In the genomic region with DNA sequence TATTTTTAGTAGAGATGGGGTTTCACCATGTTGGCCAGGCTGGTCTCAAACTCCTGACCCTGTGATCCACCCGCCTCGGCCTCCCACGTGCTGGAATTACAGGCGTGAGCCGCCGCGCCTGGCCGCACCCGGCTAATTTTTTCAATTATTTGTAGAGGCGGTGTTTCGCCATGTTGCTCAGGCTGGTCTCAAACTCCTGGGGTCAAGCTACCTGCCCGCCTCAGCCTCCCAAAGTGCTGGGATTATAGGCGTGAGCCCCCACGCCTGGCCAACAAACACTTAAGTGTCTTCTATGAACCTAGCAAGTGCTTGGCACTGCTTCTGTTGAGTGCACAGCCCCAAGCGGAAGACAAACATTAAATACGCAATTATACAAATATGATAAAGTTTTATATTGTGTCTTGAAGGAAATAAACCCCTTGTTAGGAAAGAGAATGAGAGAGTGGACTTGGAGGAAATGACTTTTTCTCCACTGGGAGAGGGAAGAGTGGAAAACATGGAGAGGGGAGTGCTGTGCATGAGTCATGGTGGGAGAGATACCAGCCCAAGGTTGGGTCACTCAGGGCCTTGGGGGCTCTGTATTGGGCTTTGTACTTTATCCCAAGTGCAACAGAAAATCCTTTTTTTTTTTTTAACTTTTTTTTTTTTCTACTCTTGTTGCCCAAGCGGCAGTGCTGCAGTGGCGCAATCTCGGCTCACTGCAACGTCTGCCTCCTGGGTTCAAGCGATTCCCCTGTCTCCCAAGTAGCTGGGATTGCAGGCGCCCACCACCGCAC, we compare ENCODE assay signal across 1 cellular context.
TF ChIP-seq lines count a peak whose summit lies in the region.

No MANE protein-coding gene starts in this region.

TF ChIP-seq in HepG2, 621 proteins besides CTCF, POLR2A, EP300 and RAD21 (continued from another document and continues in another):
- TF ChIP-seq ZNF362 (CRISPR knock-in tag; IDR thresholded peaks at IDR 0.05; ENCODE audit: borderline replicate concordance), result peak; percentile 96
- TF ChIP-seq ZNF572 (CRISPR knock-in tag; IDR thresholded peaks at IDR 0.05), result peak; percentile 68; the same call in 1 of the 2 replicates
- no peak for TF ChIP-seq ZNF446 (CRISPR knock-in tag; IDR thresholded peaks at IDR 0.05)
- no peak for TF ChIP-seq ZNF207 (IDR thresholded peaks at IDR 0.05; ENCODE audit: borderline replicate concordance)
- no peak for TF ChIP-seq ZKSCAN5 (CRISPR knock-in tag; IDR thresholded peaks at IDR 0.05)
- TF ChIP-seq, protein P1, sequence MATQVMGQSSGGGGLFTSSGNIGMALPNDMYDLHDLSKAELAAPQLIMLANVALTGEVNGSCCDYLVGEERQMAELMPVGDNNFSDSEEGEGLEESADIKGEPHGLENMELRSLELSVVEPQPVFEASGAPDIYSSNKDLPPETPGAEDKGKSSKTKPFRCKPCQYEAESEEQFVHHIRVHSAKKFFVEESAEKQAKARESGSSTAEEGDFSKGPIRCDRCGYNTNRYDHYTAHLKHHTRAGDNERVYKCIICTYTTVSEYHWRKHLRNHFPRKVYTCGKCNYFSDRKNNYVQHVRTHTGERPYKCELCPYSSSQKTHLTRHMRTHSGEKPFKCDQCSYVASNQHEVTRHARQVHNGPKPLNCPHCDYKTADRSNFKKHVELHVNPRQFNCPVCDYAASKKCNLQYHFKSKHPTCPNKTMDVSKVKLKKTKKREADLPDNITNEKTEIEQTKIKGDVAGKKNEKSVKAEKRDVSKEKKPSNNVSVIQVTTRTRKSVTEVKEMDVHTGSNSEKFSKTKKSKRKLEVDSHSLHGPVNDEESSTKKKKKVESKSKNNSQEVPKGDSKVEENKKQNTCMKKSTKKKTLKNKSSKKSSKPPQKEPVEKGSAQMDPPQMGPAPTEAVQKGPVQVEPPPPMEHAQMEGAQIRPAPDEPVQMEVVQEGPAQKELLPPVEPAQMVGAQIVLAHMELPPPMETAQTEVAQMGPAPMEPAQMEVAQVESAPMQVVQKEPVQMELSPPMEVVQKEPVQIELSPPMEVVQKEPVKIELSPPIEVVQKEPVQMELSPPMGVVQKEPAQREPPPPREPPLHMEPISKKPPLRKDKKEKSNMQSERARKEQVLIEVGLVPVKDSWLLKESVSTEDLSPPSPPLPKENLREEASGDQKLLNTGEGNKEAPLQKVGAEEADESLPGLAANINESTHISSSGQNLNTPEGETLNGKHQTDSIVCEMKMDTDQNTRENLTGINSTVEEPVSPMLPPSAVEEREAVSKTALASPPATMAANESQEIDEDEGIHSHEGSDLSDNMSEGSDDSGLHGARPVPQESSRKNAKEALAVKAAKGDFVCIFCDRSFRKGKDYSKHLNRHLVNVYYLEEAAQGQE (IDR thresholded peaks at IDR 0.05; ENCODE audit: borderline replicate concordance in 1 of 2, low read depth in 1 of 2, low read length in 2 of 2), result no peak
- TF ChIP-seq KMT2B (CRISPR knock-in tag; IDR thresholded peaks at IDR 0.05), result no peak
- TF ChIP-seq ARNT2 (CRISPR knock-in tag; IDR thresholded peaks at IDR 0.05; ENCODE audit: low read depth), result 0 out of 2 replicates have a peak, but pooled peaks have one; percentile 6
- no peak for TF ChIP-seq SMARCE1 (IDR thresholded peaks at IDR 0.05; ENCODE audit: borderline replicate concordance)
- TF ChIP-seq ASH2L (IDR thresholded peaks at IDR 0.05; ENCODE audit: insufficient read length, low read depth, low read length), result peak; percentile 30
- no peak; the same call in 1 of the 2 replicates for TF ChIP-seq ARID2 (CRISPR knock-in tag; IDR thresholded peaks at IDR 0.05; ENCODE audit: borderline replicate concordance)
- TF ChIP-seq MTA1 (CRISPR knock-in tag; IDR thresholded peaks at IDR 0.05; ENCODE audit: borderline replicate concordance), result no peak
- no peak for TF ChIP-seq RBM39 (IDR thresholded peaks at IDR 0.05; ENCODE audit: low read depth, low read length, poor library complexity, severe bottlenecking)
- no peak for TF ChIP-seq XBP1 (CRISPR knock-in tag; IDR thresholded peaks at IDR 0.05)
- 0 out of 2 replicates have a peak, but pooled peaks have one; percentile 2 for TF ChIP-seq RCOR2 (CRISPR knock-in tag; IDR thresholded peaks at IDR 0.05)
- no peak for TF ChIP-seq PAX8 (CRISPR knock-in tag; IDR thresholded peaks at IDR 0.05; ENCODE audit: borderline replicate concordance)
- no peak for TF ChIP-seq KDM5A (IDR thresholded peaks at IDR 0.05; ENCODE audit: borderline replicate concordance, low read length)
- TF ChIP-seq MED8 (CRISPR knock-in tag; IDR thresholded peaks at IDR 0.05; ENCODE audit: insufficient replicate concordance), result no peak
- TF ChIP-seq TCF7 (IDR thresholded peaks at IDR 0.05; ENCODE audit: low read depth), result no peak
- TF ChIP-seq ZNF577 (CRISPR knock-in tag; IDR thresholded peaks at IDR 0.05; ENCODE audit: borderline replicate concordance, low read depth), result peak; percentile 53; the same call in 1 of the 2 replicates
- TF ChIP-seq GLMP (CRISPR knock-in tag; IDR thresholded peaks at IDR 0.05; ENCODE audit: borderline replicate concordance), result no peak
- no peak for TF ChIP-seq KMT2A (CRISPR knock-in tag; IDR thresholded peaks at IDR 0.05)
- no peak for TF ChIP-seq ZNF562 (CRISPR knock-in tag; IDR thresholded peaks at IDR 0.05; ENCODE audit: borderline replicate concordance)
- no peak for TF ChIP-seq NCOA5 (CRISPR knock-in tag; IDR thresholded peaks at IDR 0.05)
- peak; percentile 38; the same call in 1 of the 2 replicates for TF ChIP-seq FOXK2 (IDR thresholded peaks at IDR 0.05)
- peak; percentile 72; the same call in 1 of the 2 replicates for TF ChIP-seq ZNF644 (CRISPR knock-in tag; IDR thresholded peaks at IDR 0.05; ENCODE audit: low read depth)
- no peak for TF ChIP-seq AKAP8 (CRISPR knock-in tag; IDR thresholded peaks at IDR 0.05)
- no peak for TF ChIP-seq PHF5A (CRISPR knock-in tag; IDR thresholded peaks at IDR 0.05; ENCODE audit: low read depth, unreplicated experiment)
- TF ChIP-seq SRSF4 (IDR thresholded peaks at IDR 0.05; ENCODE audit: low read depth, low read length, poor library complexity, severe bottlenecking), result no peak
- no peak for TF ChIP-seq U2AF1 (optimal IDR thresholded peaks at IDR 0.05; ENCODE audit: low read depth, low read length)
- TF ChIP-seq TFE3 (CRISPR knock-in tag; IDR thresholded peaks at IDR 0.05), result no peak
- 0 out of 2 replicates have a peak, but pooled peaks have one; percentile 42 for TF ChIP-seq MXD3 (CRISPR knock-in tag; IDR thresholded peaks at IDR 0.05)
- TF ChIP-seq ZNF788 (CRISPR knock-in tag; IDR thresholded peaks at IDR 0.05; ENCODE audit: borderline replicate concordance), result no peak
- TF ChIP-seq, protein P2, sequence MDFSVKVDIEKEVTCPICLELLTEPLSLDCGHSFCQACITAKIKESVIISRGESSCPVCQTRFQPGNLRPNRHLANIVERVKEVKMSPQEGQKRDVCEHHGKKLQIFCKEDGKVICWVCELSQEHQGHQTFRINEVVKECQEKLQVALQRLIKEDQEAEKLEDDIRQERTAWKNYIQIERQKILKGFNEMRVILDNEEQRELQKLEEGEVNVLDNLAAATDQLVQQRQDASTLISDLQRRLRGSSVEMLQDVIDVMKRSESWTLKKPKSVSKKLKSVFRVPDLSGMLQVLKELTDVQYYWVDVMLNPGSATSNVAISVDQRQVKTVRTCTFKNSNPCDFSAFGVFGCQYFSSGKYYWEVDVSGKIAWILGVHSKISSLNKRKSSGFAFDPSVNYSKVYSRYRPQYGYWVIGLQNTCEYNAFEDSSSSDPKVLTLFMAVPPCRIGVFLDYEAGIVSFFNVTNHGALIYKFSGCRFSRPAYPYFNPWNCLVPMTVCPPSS (IDR thresholded peaks at IDR 0.05), result no peak
- no peak for TF ChIP-seq ZNF441 (CRISPR knock-in tag; IDR thresholded peaks at IDR 0.05; ENCODE audit: borderline replicate concordance)
- no peak for TF ChIP-seq ZNF343 (CRISPR knock-in tag; IDR thresholded peaks at IDR 0.05)
- no peak for TF ChIP-seq CSRNP1 (CRISPR knock-in tag; IDR thresholded peaks at IDR 0.05)
- no peak for TF ChIP-seq FOXO1 (CRISPR knock-in tag; IDR thresholded peaks at IDR 0.05)
- TF ChIP-seq DPF2 (CRISPR knock-in tag; IDR thresholded peaks at IDR 0.05; ENCODE audit: borderline replicate concordance, low read depth), result no peak
- TF ChIP-seq ZNF639 (CRISPR knock-in tag; conservative IDR thresholded peaks at IDR 0.05), result no peak
- no peak for TF ChIP-seq ZNF629 (CRISPR knock-in tag; conservative IDR thresholded peaks at IDR 0.05)
- no peak for TF ChIP-seq ZNF292 (CRISPR knock-in tag; IDR thresholded peaks at IDR 0.05; ENCODE audit: borderline replicate concordance, low read depth)
- peak; percentile 95 for TF ChIP-seq PRDM15 (CRISPR knock-in tag; IDR thresholded peaks at IDR 0.05)
- TF ChIP-seq ZNF234 (CRISPR knock-in tag; conservative IDR thresholded peaks at IDR 0.05), result no peak
- TF ChIP-seq NRL (CRISPR knock-in tag; IDR thresholded peaks at IDR 0.05; ENCODE audit: borderline replicate concordance), result no peak
- no peak for TF ChIP-seq FIP1L1 (IDR thresholded peaks at IDR 0.05; ENCODE audit: borderline replicate concordance, insufficient read depth, low read depth, low read length)
